In genomic region chr6:67974931-67975330, GRCh38 we compare ENCODE assay signal across 18 cellular contexts.
"Had no signal": no experiment of that assay in that cellular context is flagged by ENCODE, and none has a peak within 500 bp of the region (broad histone marks: within the 10 kb centered on the region; RNA-seq: fewer than 3 reads in every experiment).

No MANE protein-coding gene starts in this region.

- DNase-seq: IMR-90, Kasumi-1, MM.1S, NCI-H1092 treated with DMSO at 0.1 percent for 48 hours, NCI-H1436, NCI-H187, NCI-H2029, NCI-H2081 treated with DMSO at 0.1 percent for 48 hours, NCI-H2171, NCI-H226, NCI-H446, NCI-H510A, NCI-H524 treated with DMSO at 0.1 percent for 48 hours, NCI-H69, NCI-H774, SHP77, SK-N-SH, SW 1271 had no signal
